In genomic region chr10:11617233-11617632, GRCh38 we compare ENCODE assay signal across 37 cellular contexts. TPM values are rescaled to one million over a fixed set of nuclear protein-coding genes. Genes with fewer than 3 reads are reported as not detected.
DNase-seq lines count a peak whose midpoint lies in the region; ATAC-seq, FAIRE-seq and TF ChIP-seq lines count a peak whose summit lies in the region.
"Had no signal": no experiment of that assay in that cellular context is flagged by ENCODE, and none has a peak within 500 bp of the region (broad histone marks: within the 10 kb centered on the region; RNA-seq: fewer than 3 reads in every experiment).

No MANE protein-coding gene starts in this region.

- H3K27ac ChIP-seq in HEK293 (ENCODE audit: extremely low read depth, low read depth, low read length), result no peak overlapping the region
- H3K27ac ChIP-seq in OCI-LY7 (ENCODE audit: low read depth, low read length, poor library complexity, severe bottlenecking), result no peak overlapping the region
- H3K27ac ChIP-seq in K562 (ENCODE audit: extremely low read depth, low read depth, low read length), result no peak overlapping the region
- H3K27ac ChIP-seq: 22Rv1; A549; BLaER1; BLaER1 treated with 17β-estradiol and CSF1 and Interleukin-3, amounts not matched to agents 10 nM and 100 nM; C4-2B had no signal

- 0 out of 2 replicates have a peak, but pooled peaks cover 2% of the 10 kb centered on the region for H3K4me1 ChIP-seq in HEK293 (ENCODE audit: control insufficient read depth, insufficient read depth, low read length)
- H3K4me1 ChIP-seq in OCI-LY7 (ENCODE audit: insufficient read depth, low read length, poor library complexity, severe bottlenecking), result peaks cover 12% of the 10 kb centered on the region
- peaks cover 8 to 29% of the 10 kb centered on the region in 2 experiments for H3K4me1 ChIP-seq in K562 (replicated peaks in 1 of 2; ENCODE audit: control insufficient read depth in 2 of 2, insufficient read depth in 2 of 2, low read length in 2 of 2)
- H3K4me1 ChIP-seq: A549, BE2C had no signal

- H2AFZ ChIP-seq in OCI-LY7 (ENCODE audit: low read length), result no peak overlapping the region
- H2AFZ ChIP-seq in K562 (ENCODE audit: low read depth, low read length), result no peak overlapping the region

- TF ChIP-seq RAD21 in K562 (CRISPR knock-in tag; conservative IDR thresholded peaks at IDR 0.05 in 1 of 2, IDR thresholded peaks at IDR 0.05 in 1 of 2), result no peak

- FAIRE-seq in K562 (lab: Jason Lieb, UNC), result no peak
- FAIRE-seq: A204.1, A549, D721Med had no signal

- H3K36me3 Mint-ChIP-seq in activated naive CD8-positive, alpha-beta T cell treated with anti-CD3 and anti-CD28 coated beads for 36 hours, result peaks cover 1% of the 10 kb centered on the region
- H3K36me3 Mint-ChIP-seq: CD14-positive monocyte; CD4-positive, alpha-beta memory T cell; CD8-positive, alpha-beta memory T cell; CD8-positive, alpha-beta T cell had no signal

- peaks cover 14% of the 10 kb centered on the region for H3K9me3 Mint-ChIP-seq in activated naive CD8-positive, alpha-beta T cell treated with anti-CD3 and anti-CD28 coated beads for 36 hours

- H3K9ac ChIP-seq in K562 (ENCODE audit: insufficient read depth in 1 of 2, low read depth in 2 of 2, low read length in 2 of 2), result no peak overlapping the region
- H3K9ac ChIP-seq: BLaER1; BLaER1 treated with 17β-estradiol and CSF1 and Interleukin-3, amounts not matched to agents 10 nM and 100 nM had no signal

- H3K27me3 ChIP-seq in K562 (ENCODE audit: control insufficient read depth in 2 of 2, insufficient read depth in 2 of 2, low read length in 2 of 2), result no peaks in the 10 kb centered on the region
- H3K27me3 ChIP-seq: BE2C; BLaER1; BLaER1 treated with 17β-estradiol and CSF1 and Interleukin-3, amounts not matched to agents 10 nM and 100 nM had no signal

- H3K4me3 ChIP-seq in HEK293 (ENCODE audit: low read depth, low read length), result no peak overlapping the region
- no peak overlapping the region for H3K4me3 ChIP-seq in OCI-LY7 (ENCODE audit: low read depth, low read length, poor library complexity, severe bottlenecking)
- no peak overlapping the region for H3K4me3 ChIP-seq in K562
- H3K4me3 ChIP-seq: A549, BLaER1 had no signal

- H3K9me2 ChIP-seq in OCI-LY7 (ENCODE audit: insufficient read depth, low read length), result no peaks in the 10 kb centered on the region

- H4K20me1 ChIP-seq in OCI-LY7 (ENCODE audit: insufficient read depth, low read length) (no peaks in the 10 kb centered on the region), K562 (replicated peaks; ENCODE audit: control insufficient read depth, insufficient read depth, low read length) (no peaks in the 10 kb centered on the region)
- H4K20me1 ChIP-seq: BLaER1; BLaER1 treated with 17β-estradiol and CSF1 and Interleukin-3, amounts not matched to agents 10 nM and 100 nM had no signal

- no peak overlapping the region for H3K4me3 Mint-ChIP-seq in activated naive CD8-positive, alpha-beta T cell treated with anti-CD3 and anti-CD28 coated beads for 36 hours
- H3K4me3 Mint-ChIP-seq: B cell; CD14-positive monocyte; CD4-positive, alpha-beta memory T cell; CD4-positive, alpha-beta T cell; CD4-positive, CD25-positive, alpha-beta regulatory T cell; CD8-positive, alpha-beta memory T cell; CD8-positive, alpha-beta T cell had no signal

- DNase-seq in OCI-LY7 (ENCODE audit: low spot score) (peak; percentile 31), OCI-M1 (lab: John Stamatoyannopoulos, UW) (peak; percentile 35), K562 (ENCODE audit: extremely low read depth in 1 of 4, low spot score in 3 of 4) (no peak), superior temporal gyrus (ENCODE audit: extremely low spot score) (no peak)
- DNase-seq in activated naive CD8-positive, alpha-beta T cell treated with anti-CD3 and anti-CD28 coated beads for 36 hours, result no peak
- DNase-seq: 8988T; ACHN; AML-193; BE2C; C1 segment of cervical spinal cord; Caco-2; Calu3; CD4-positive, alpha-beta memory T cell; CD4-positive, alpha-beta T cell; CD4-positive, CD25-positive, alpha-beta regulatory T cell; CD8-positive, alpha-beta memory T cell; CD8-positive, alpha-beta T cell; COR-L47; DMS 273 treated with DMSO at 0.1 percent for 48 hours; DMS153; DMS53; DMS79; DMS79 treated with DMSO at 0.1 percent for 48 hours; DND-41; EL had no signal

- H3K27me3 Mint-ChIP-seq in activated naive CD8-positive, alpha-beta T cell treated with anti-CD3 and anti-CD28 coated beads for 36 hours, result no peaks in the 10 kb centered on the region
- H3K27me3 Mint-ChIP-seq: B cell; CD4-positive, alpha-beta T cell had no signal

- no peaks in the 10 kb centered on the region for H3K9me3 ChIP-seq in HEK293 (ENCODE audit: control insufficient read depth, insufficient read depth, low read depth, low read length)
- H3K9me3 ChIP-seq in OCI-LY7 (ENCODE audit: low read length), result peaks cover 20% of the 10 kb centered on the region
- 0 out of 2 replicates have a peak, but pooled peaks cover 12% of the 10 kb centered on the region for H3K9me3 ChIP-seq in K562 (replicated peaks; ENCODE audit: control insufficient read depth, insufficient read depth, low read depth, low read length)
- H3K9me3 ChIP-seq: A549, BE2C had no signal

- no peaks in the 10 kb centered on the region for H3K36me3 ChIP-seq in HEK293 (ENCODE audit: control insufficient read depth in 2 of 2, insufficient read depth in 1 of 2, low read length in 2 of 2)
- peaks cover 10% of the 10 kb centered on the region for H3K36me3 ChIP-seq in OCI-LY7 (ENCODE audit: insufficient read depth, low read length)
- no peaks in the 10 kb centered on the region for H3K36me3 ChIP-seq in K562 (ENCODE audit: control insufficient read depth, insufficient read depth, low read length)
- H3K36me3 ChIP-seq: BE2C; BLaER1; BLaER1 treated with 17β-estradiol and CSF1 and Interleukin-3, amounts not matched to agents 10 nM and 100 nM had no signal

- POLR2A ChIA-PET in HEK293 (lab: Yijun Ruan, JAX), result no interaction called here
- POLR2A ChIA-PET in OCI-LY7 (lab: Charles Lee), result no interaction called here
- POLR2A ChIA-PET in K562 (lab: Yijun Ruan, JAX), result interaction anchor here (1.2 kb wide), 1 partner anchor 18 kb away, joined by 4 read pairs; no protein-coding TSS in a partner anchor

- in situ Hi-C loops in K562 (cut with MboI), result no loop called here

- CTCF ChIA-PET in HEK293 (lab: Yijun Ruan, JAX) (no interaction called here), OCI-LY7 (lab: Charles Lee; ENCODE audit: unreplicated experiment) (no interaction called here), K562 (lab: Yijun Ruan, JAX; ENCODE audit: low intra/inter-chr PET ratio) (no interaction called here)

- H3K4me2 ChIP-seq in OCI-LY7 (ENCODE audit: low read length) (no peak overlapping the region), K562 (ENCODE audit: insufficient read depth, low read length) (no peak overlapping the region)
- H3K4me2 ChIP-seq: A549; BLaER1; BLaER1 treated with 17β-estradiol and CSF1 and Interleukin-3, amounts not matched to agents 10 nM and 100 nM had no signal

- TF ChIP-seq CTCF in HEK293 (tag by site-specific recombination; IDR thresholded peaks at IDR 0.05) (no peak), OCI-LY7 (conservative IDR thresholded peaks at IDR 0.05; ENCODE audit: low read length) (no peak), K562 (IDR thresholded peaks at IDR 0.05 in 2 of 3, conservative IDR thresholded peaks at IDR 0.05 in 1 of 3; ENCODE audit: insufficient read depth in 2 of 3, low read depth in 1 of 3, low read length in 3 of 3) (no peak)

- peaks cover 21% of the 10 kb centered on the region for H3K4me1 Mint-ChIP-seq in activated naive CD8-positive, alpha-beta T cell treated with anti-CD3 and anti-CD28 coated beads for 36 hours

- H3K9me1 ChIP-seq in K562 (ENCODE audit: control insufficient read depth, insufficient read depth, low read length), result no peaks in the 10 kb centered on the region

- TF ChIP-seq POLR2A in K562 (conservative IDR thresholded peaks at IDR 0.05), result no peak

- H3K79me2 ChIP-seq in OCI-LY7 (ENCODE audit: insufficient read depth, low read depth, low read length) (peaks cover 1% of the 10 kb centered on the region; the same call in 1 of the 2 replicates), K562 (ENCODE audit: control insufficient read depth, insufficient read depth, low read length) (no peaks in the 10 kb centered on the region)

- no peak overlapping the region for H3K27ac Mint-ChIP-seq in activated naive CD8-positive, alpha-beta T cell treated with anti-CD3 and anti-CD28 coated beads for 36 hours
- H3K27ac Mint-ChIP-seq: B cell; CD14-positive monocyte; CD4-positive, alpha-beta memory T cell; CD4-positive, alpha-beta T cell; CD4-positive, CD25-positive, alpha-beta regulatory T cell; CD8-positive, alpha-beta memory T cell; CD8-positive, alpha-beta T cell had no signal

- intact Hi-C loops in OCI-LY7 (cut with micrococcal nuclease; ENCODE audit: unreplicated experiment), result no loop called here
- intact Hi-C loops in K562 (cut with micrococcal nuclease), result loop anchor here (10.0 kb wide), 1 partner anchor 278 kb away; no protein-coding TSS in a partner anchor

- ATAC-seq in K562, result no peak
- ATAC-seq in esophagus mucosa, result no peak
- ATAC-seq in GM21619 (IDR thresholded peaks at IDR 0.05; ENCODE audit: unreplicated experiment), result no peak
- ATAC-seq: A549; CD8-positive, alpha-beta T cell had no signal

- no peak for TF ChIP-seq EP300 in K562 (IDR thresholded peaks at IDR 0.05; ENCODE audit: low read length)

- BruUV-seq in OCI-LY7 (replicated peaks; lab: Mats Ljungman, UMichigan) (no TSS peak), K562 (replicated peaks; lab: Mats Ljungman, UMichigan) (no TSS peak)

TF ChIP-seq in K562, 482 proteins besides CTCF, POLR2A, EP300 and RAD21 (continues in another document):
- peak; percentile 70; the same call in 1 of the 2 replicates for TF ChIP-seq TRIM28 (IDR thresholded peaks at IDR 0.05)

RNA-seq across cellular contexts. Expression of gene USP6NL, which starts 5.8 kb away (rescaled TPM):
- 33.7 and 41.7 TPM in 2 replicates for total RNA-seq in OCI-LY7 (2014; rRNA removed; shearing (Covaris generic))
- total RNA-seq in OCI-LY7 (2022), result 59.7 and 62.0 TPM in 2 replicates
- 21.7 and 68.0 TPM in 2 replicates for total RNA-seq in K562 (2011; cell fraction: chromatin; rRNA removed; ENCODE audit: low replicate concordance)
- total RNA-seq in K562 (2011; cell fraction: nucleolus; rRNA removed), result 11.3 and 18.0 TPM in 2 replicates
- total RNA-seq in K562 (2011; cell fraction: nucleoplasm; rRNA removed), result 45.8 and 75.7 TPM in 2 replicates
- total RNA-seq in K562 (2014; rRNA removed), result 19.8 and 24.0 TPM in 2 replicates
- total RNA-seq in K562 (2014; rRNA removed; fragmentation: Illumina TruSeq; extraction: Trizol), result 20.4 and 23.6 TPM in 2 replicates
- 22.1 and 24.5 TPM in 2 replicates for total RNA-seq in K562 (2015; rRNA removed; fragmentation: Illumina TruSeq; extraction: Trizol)
- 25.1 and 26.6 TPM in 2 replicates for total RNA-seq in K562 (2021)
- 11.5 and 16.8 TPM in 2 replicates for polyA plus RNA-seq in K562 (2011; rRNA removed)
- 10.2 and 10.7 TPM in 2 replicates for polyA plus RNA-seq in K562 (2011; cell fraction: cytosol; rRNA removed)
- 22.8 and 27.5 TPM in 2 replicates for polyA plus RNA-seq in K562 (2011; cell fraction: nucleus; rRNA removed)
- polyA plus RNA-seq in K562 (2012), result 20.8 and 21.4 TPM in 2 replicates
- 20.0 and 22.0 TPM in 2 replicates for polyA plus RNA-seq in K562 (2014; fragmentation: Illumina TruSeq; extraction: Trizol)
- polyA plus RNA-seq in K562 (2014; fragmentation: Nextera tagmentation; extraction: Ambion mirVana), result 1 to 10 TPM; 3.2 to 3.8 TPM
- polyA plus RNA-seq in K562 (2014; rRNA removed), result 17.0 and 17.8 TPM in 2 replicates
- polyA minus RNA-seq in K562 (2011; rRNA and poly(A)+ RNA removed), result 19.0 and 21.8 TPM in 2 replicates
- 8.5 and 11.0 TPM in 2 replicates for polyA minus RNA-seq in K562 (2011; cell fraction: cytosol; rRNA and poly(A)+ RNA removed)
- polyA minus RNA-seq in K562 (2011; cell fraction: nucleus; rRNA and poly(A)+ RNA removed), result 20.2 and 24.8 TPM in 2 replicates
- total RNA-seq in esophagus mucosa, result 33.3 TPM
- total RNA-seq in activated naive CD8-positive, alpha-beta T cell treated with anti-CD3 and anti-CD28 coated beads for 36 hours, result 1 to 10 TPM; 5.5 to 5.6 TPM

Comparison
In these comparisons a context has a peak if more than half of its experiments do, and no peak if none do; other contexts are left out.
1. DNase-seq: peak in OCI-LY7 (single experiment) and OCI-M1 (single experiment); none in K562 (0 of 4), activated naive CD8-positive, alpha-beta T cell treated with anti-CD3 and anti-CD28 coated beads for 36 hours (single experiment) and superior temporal gyrus (single experiment).
2. Of the 44 proteins assayed by ChIP-seq in both K562 and HEK293: peak only in K562: TRIM28; only in HEK293: ZBTB17 and ZNF133; in both: none; in neither: 41.